9 cellular contexts compared by ENCODE assay signal in the genomic region with DNA sequence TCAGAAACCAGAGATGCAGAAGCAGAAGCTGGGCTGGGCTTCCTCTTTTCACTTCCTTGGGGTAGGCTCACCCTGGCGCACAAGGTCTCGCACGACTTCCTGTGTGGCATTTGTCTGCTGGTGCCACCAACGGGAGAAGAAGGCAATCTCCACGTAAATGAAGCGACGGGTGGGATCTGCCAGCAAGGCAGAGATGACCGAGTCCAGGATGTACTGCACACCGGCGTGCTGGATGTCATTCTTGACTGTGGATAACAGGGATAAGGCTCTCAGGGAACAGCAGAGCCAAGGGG. TPM values are rescaled to one million over a fixed set of nuclear protein-coding genes. Genes with fewer than 3 reads are reported as not detected.
DNase-seq lines count a peak whose midpoint lies in the region; ATAC-seq and FAIRE-seq lines count a peak whose summit lies in the region.
"Had no signal": no experiment of that assay in that cellular context is flagged by ENCODE, and none has a peak within 500 bp of the region (broad histone marks: within the 10 kb centered on the region; RNA-seq: fewer than 3 reads in every experiment).

No MANE protein-coding gene starts in this region.

- no peaks in the 10 kb centered on the region for H3K9me3 ChIP-seq in GM23248 (ENCODE audit: low read depth)

- H3K9ac ChIP-seq in GM23248 = no peak overlapping the region

- no peaks in the 10 kb centered on the region for H3K27me3 ChIP-seq in GM23248 (replicated peaks; ENCODE audit: insufficient read depth)

- no peaks in the 10 kb centered on the region for H3K9me2 ChIP-seq in GM23248 (ENCODE audit: insufficient read depth)

- ATAC-seq in GM18519 (IDR thresholded peaks at IDR 0.05; ENCODE audit: low FRiP score, unreplicated experiment) (no peak), HG02870 (IDR thresholded peaks at IDR 0.05; ENCODE audit: unreplicated experiment) (no peak)

- 95 to 97% methylated on average over 10 of the region's 10 CpGs for WGBS in GM23248 (ENCODE audit: low coverage in 1 of 2, low lambda C conversion rate in 2 of 2, missing lambda C conversion rate in 2 of 2), 2 experiments

- no peaks in the 10 kb centered on the region for H3K36me3 ChIP-seq in GM23248 (ENCODE audit: low read depth)

- H3K79me2 ChIP-seq in GM23248 (ENCODE audit: insufficient read depth) = peaks cover 42% of the 10 kb centered on the region

- in situ Hi-C loops in GM23248 (cut with MboI) = no loop called here

- DNase-seq in GM18507 (ENCODE audit: extremely low spot score, insufficient read length, low read depth) (peak; percentile 54), T-helper 22 cell (ENCODE audit: low read depth) (peak; percentile 28), GM23248 (no peak), DMS 273 (lab: John Stamatoyannopoulos, UW; ENCODE audit: unreplicated experiment) (no peak)
- peak; percentile 14 for DNase-seq in effector CD8-positive, alpha-beta T cell (lab: John Stamatoyannopoulos, UW)
- DNase-seq in stimulated activated CD4-positive, alpha-beta T cell treated with anti-CD3 and anti-CD28 coated beads, Interleukin-15, amount 100 ng/mL, for 24 hours = peak; percentile 71

- no peak overlapping the region for H2AFZ ChIP-seq in GM23248

- H3K4me1 ChIP-seq in GM23248 (ENCODE audit: insufficient read depth) = peaks cover 16% of the 10 kb centered on the region

- no peak overlapping the region for H3K4me3 ChIP-seq in GM23248

- H3F3A ChIP-seq in GM23248 (ENCODE audit: insufficient read depth) = peaks cover 6% of the 10 kb centered on the region; the same call in 1 of the 2 replicates

- no peak overlapping the region for H3K4me2 ChIP-seq in GM23248 (ENCODE audit: unreplicated experiment)

- H4K20me1 ChIP-seq in GM23248 (ENCODE audit: insufficient read depth) = no peaks in the 10 kb centered on the region

- H3K27ac ChIP-seq in GM23248 = no peak overlapping the region

- peak; percentile 93 for FAIRE-seq in GM18507 (lab: Jason Lieb, UNC)

RNA-seq across cellular contexts. Expression of a gene that starts 1.3 kb away (rescaled TPM):
- total RNA-seq in GM23248 (2014; rRNA removed; shearing (Covaris generic)) = 56.5 and 81.7 TPM in 2 replicates
- 37.1 and 40.6 TPM in 2 replicates for polyA plus RNA-seq in GM23248 (2016; fragmentation: Nextera tagmentation; extraction: Ambion mirVana)

RNA-seq across cellular contexts. Expression of a gene that starts 1.4 kb away (rescaled TPM):
- total RNA-seq in GM23248 (2014; rRNA removed; shearing (Covaris generic)) = 8.2 and 9.4 TPM in 2 replicates
- polyA plus RNA-seq in GM23248 (2016; fragmentation: Nextera tagmentation; extraction: Ambion mirVana) = 12.7 and 13.1 TPM in 2 replicates

RNA-seq across cellular contexts. Expression of a gene that starts 16.5 kb away (rescaled TPM):
- total RNA-seq in GM23248 (2014; rRNA removed; shearing (Covaris generic)) = 68.4 and 104 TPM in 2 replicates
- 50.9 and 56.0 TPM in 2 replicates for polyA plus RNA-seq in GM23248 (2016; fragmentation: Nextera tagmentation; extraction: Ambion mirVana)

RNA-seq across cellular contexts. Expression of a gene that starts 22.6 kb away (rescaled TPM):
- not detected in 2 replicates for total RNA-seq in GM23248 (2014; rRNA removed; shearing (Covaris generic))
- polyA plus RNA-seq in GM23248 (2016; fragmentation: Nextera tagmentation; extraction: Ambion mirVana) = not detected in 2 replicates
- total RNA-seq: liver had no signal
- polyA plus RNA-seq: liver had no signal

RNA-seq across cellular contexts. Expression of a gene that starts 31.2 kb away (rescaled TPM):
- total RNA-seq in GM23248 (2014; rRNA removed; shearing (Covaris generic)) = 13.8 and 22.3 TPM in 2 replicates
- polyA plus RNA-seq in GM23248 (2016; fragmentation: Nextera tagmentation; extraction: Ambion mirVana) = 14.2 TPM in 2 replicates

Comparison
In these comparisons a context has a peak if more than half of its experiments do, and no peak if none do; other contexts are left out.
1. DNase-seq: peak in GM18507 (single experiment), T-helper 22 cell (single experiment), effector CD8-positive, alpha-beta T cell (single experiment) and stimulated activated CD4-positive, alpha-beta T cell treated with anti-CD3 and anti-CD28 coated beads, Interleukin-15, amount 100 ng/mL, for 24 hours (single experiment); none in GM23248 (single experiment) and DMS 273 (single experiment).